In genomic region chr19:16185123-16185924, GRCh38 we compare ENCODE assay signal across 8 cellular contexts. TPM values are rescaled to one million over a fixed set of nuclear protein-coding genes. Genes with fewer than 3 reads are reported as not detected.
A peak's percentile ranks its signal among the peaks of the same experiment; 100 is the strongest.
DNase-seq lines count a peak whose midpoint lies in the region; ATAC-seq, FAIRE-seq and TF ChIP-seq lines count a peak whose summit lies in the region.

Gene FAM32A, plus strand, starts transcription at chr19:16185410. Its CDS starts 33 bp downstream, at chr19:16185443.

- H2AFZ ChIP-seq in H1 (ENCODE audit: low read length) = peak within 1 kb of the TSS; percentile 65; the same call in 1 of the 2 replicates

- no peak within 1 kb of the TSS for H3K23ac ChIP-seq in H1 (ENCODE audit: insufficient read length)

- peaks cover 10% of the 10 kb centered on the region for H3K79me1 ChIP-seq in H1 (ENCODE audit: low read depth, low read length)

- CTCF ChIA-PET in H1 (lab: Charles Lee; ENCODE audit: partially characterized antibody) = interaction anchor here (0.6 to 3.8 kb wide), 28 partner anchors 10 to 176 kb away, joined by 3 to 23 read pairs (median 4); partner anchors contain the start of genes AP1M1 and HSH2D

- H3K9me3 ChIP-seq in H1 (ENCODE audit: insufficient read depth in 2 of 2, low read depth in 1 of 2, low read length in 1 of 2) = no peaks in the 10 kb centered on the region

- no peak within 1 kb of the TSS for H2BK12ac ChIP-seq in H1 (ENCODE audit: low read depth, low read length)

- peaks cover 4 to 9% of the 10 kb centered on the region in 2 experiments for H4K20me1 ChIP-seq in H1 (replicated peaks in 1 of 2; ENCODE audit: control insufficient read depth in 1 of 2, insufficient read depth in 2 of 2, low read length in 2 of 2)

- H3K36me3 Mint-ChIP-seq in memory B cell = peaks cover 18% of the 10 kb centered on the region

- ATAC-seq in GM21367 (IDR thresholded peaks at IDR 0.05; ENCODE audit: unreplicated experiment) = peak; percentile 75
- ATAC-seq in memory B cell (ENCODE audit: low read depth) = peak; percentile 90

- H2BK5ac ChIP-seq in H1 (ENCODE audit: low read depth, low read length) = peak within 1 kb of the TSS; percentile 44; the same call in 1 of the 2 replicates

- H2BK120ac ChIP-seq in H1 (replicated peaks; ENCODE audit: low read depth, low read length) = no peak within 1 kb of the TSS

- peak in 2 of 3 experiments; percentile 30 to 61; a peak in 3 of 4 replicates for TF ChIP-seq CTCF in H1 (IDR thresholded peaks at IDR 0.05; ENCODE audit: control extremely low read depth in 1 of 3, insufficient read depth in 1 of 3, low read depth in 1 of 3, low read length in 3 of 3)

- H2AK5ac ChIP-seq in H1 (ENCODE audit: low read depth, low read length) = no peak within 1 kb of the TSS

- H3K27me3 Mint-ChIP-seq in memory B cell = no peaks in the 10 kb centered on the region

- H3K23me2 ChIP-seq in H1 (ENCODE audit: low read depth, low read length) = peaks cover 3% of the 10 kb centered on the region; the same call in 1 of the 2 replicates

- peak in 1 of 2 experiments; percentile 31; a peak in 1 of 4 replicates for TF ChIP-seq RAD21 in H1 (IDR thresholded peaks at IDR 0.05 in 1 of 2, conservative IDR thresholded peaks at IDR 0.05 in 1 of 2; ENCODE audit: low read depth in 2 of 2, low read length in 2 of 2)

- H3K79me2 ChIP-seq in H1 (ENCODE audit: control insufficient read depth in 1 of 2, insufficient read depth in 2 of 2, low read length in 2 of 2) = peaks cover 0 to 18% of the 10 kb centered on the region in 2 experiments; a peak in 3 of 4 replicates

- WGBS in H1 (ENCODE audit: extremely low coverage in 1 of 2, insufficient coverage in 1 of 2, insufficient read length in 1 of 2, insufficient replicate concordance in 2 of 2, low coverage in 1 of 2, low lambda C conversion rate in 2 of 2, missing lambda C conversion rate in 1 of 2), 2 experiments = 2% methylated on average over 48 of the region's 51 CpGs; no CpG with 5 or more reads in 1 of the 2 experiments

- peak within 1 kb of the TSS; percentile 97 for H3K27ac Mint-ChIP-seq in memory B cell

- DNase-seq in COR-L47 (lab: John Stamatoyannopoulos, UW) = peak; percentile 98
- peak; percentile 100 for DNase-seq in HTR-8/SVneo (ENCODE audit: insufficient read length, low spot score)
- DNase-seq in NOMO-1 treated with dmso at 0.1 percent for 144 hours (lab: John Stamatoyannopoulos, UW; ENCODE audit: unreplicated experiment) = peak; percentile 98
- DNase-seq in activated CD8-positive, alpha-beta memory T cell treated with anti-CD3 and anti-CD28 coated beads for 48 hours (ENCODE audit: low read depth in 2 of 3, low spot score in 2 of 3) = peak; percentile 80 to 97 (median 96)
- peak; percentile 92 to 98 for DNase-seq in H1 (ENCODE audit: low read depth in 1 of 2, low spot score in 2 of 2)
- DNase-seq in memory B cell (ENCODE audit: low spot score in 2 of 2) = peak; percentile 89 to 99
- DNase-seq in stimulated activated CD8-positive, alpha-beta memory T cell treated with anti-CD3 and anti-CD28 coated beads, Interleukin-12 subunit alpha, Interleukin-12 subunit beta, amount 100 ng/mL, for 24 hours (ENCODE audit: extremely low read depth) = peak; percentile 95

- peaks cover 3 to 20% (median 6%) of the 10 kb centered on the region in 4 experiments; a peak in 7 of 8 replicates for H3K36me3 ChIP-seq in H1 (ENCODE audit: control insufficient read depth in 2 of 4, insufficient read depth in 4 of 4, low read length in 3 of 4)

- no peak within 1 kb of the TSS for H3K4ac ChIP-seq in H1 (replicated peaks; ENCODE audit: insufficient read length, low read depth, low read length)

- H2BK20ac ChIP-seq in H1 (ENCODE audit: low read length) = no peak within 1 kb of the TSS

- H4K91ac ChIP-seq in H1 (replicated peaks; ENCODE audit: insufficient read length, low read length) = no peak within 1 kb of the TSS

- H3K4me2 ChIP-seq in H1 (ENCODE audit: insufficient read depth in 1 of 2, low read depth in 2 of 2, low read length in 2 of 2) = peak within 1 kb of the TSS; percentile 69 to 70

- H4K5ac ChIP-seq in H1 (ENCODE audit: insufficient read length, low read depth, low read length) = peak within 1 kb of the TSS; percentile 37

- H3K9me3 Mint-ChIP-seq in memory B cell = no peaks in the 10 kb centered on the region

- H3K4me1 Mint-ChIP-seq in memory B cell = peaks cover 20% of the 10 kb centered on the region

- no peaks in the 10 kb centered on the region for H3K27me3 ChIP-seq in H1 (replicated peaks in 1 of 4; ENCODE audit: control insufficient read depth in 3 of 4, extremely low read depth in 1 of 4, insufficient read depth in 3 of 4, low read length in 3 of 4)

- peak within 1 kb of the TSS; percentile 98 for H3K4me3 Mint-ChIP-seq in memory B cell

- H3K56ac ChIP-seq in H1 (replicated peaks; ENCODE audit: insufficient read length, low read depth, low read length) = peak within 1 kb of the TSS; percentile 71

- FAIRE-seq in HTR-8/SVneo (lab: Jason Lieb, UNC) (peak; percentile 96), H1 (lab: Jason Lieb, UNC) (peak; percentile 88)

- peak; percentile 91 to 95 for TF ChIP-seq POLR2A in H1 (IDR thresholded peaks at IDR 0.05; ENCODE audit: control extremely low read depth in 1 of 2, low read depth in 2 of 2, low read length in 2 of 2)

- no peak within 1 kb of the TSS for H2BK15ac ChIP-seq in H1 (ENCODE audit: low read length)

- H3K4me3 ChIP-seq in H1 (ENCODE audit: extremely low read depth in 1 of 4, insufficient read depth in 2 of 4, low read depth in 3 of 4, low read length in 4 of 4) = peak within 1 kb of the TSS; percentile 71 to 96 (median 92)

- H4K8ac ChIP-seq in H1 (ENCODE audit: extremely low read depth, insufficient read depth, low read length) = peak within 1 kb of the TSS; percentile 97

- H3K27ac ChIP-seq in H1 (ENCODE audit: low read depth, low read length) = peak within 1 kb of the TSS; percentile 80

- H3K9ac ChIP-seq in H1 (replicated peaks in 1 of 4; ENCODE audit: extremely low read depth in 1 of 4, low read depth in 3 of 4, low read length in 3 of 4) = peak within 1 kb of the TSS; percentile 73 to 87 (median 82)

- peak within 1 kb of the TSS; percentile 60; the same call in 1 of the 2 replicates for H3K18ac ChIP-seq in H1 (ENCODE audit: extremely low read depth, low read length)

- POLR2A ChIA-PET in H1 (lab: Charles Lee; ENCODE audit: partially characterized antibody) = interaction anchor here (0.6 to 2.2 kb wide), 19 partner anchors 9 to 144 kb away, joined by 3 to 25 read pairs (median 3); partner anchors contain the start of genes AP1M1, RAB8A and TPM4

- TF ChIP-seq EP300 in H1 (IDR thresholded peaks at IDR 0.05; ENCODE audit: borderline replicate concordance in 1 of 2, low read depth in 2 of 2, low read length in 2 of 2) = no peak

- H3K14ac ChIP-seq in H1 (ENCODE audit: insufficient read length) = no peak within 1 kb of the TSS

- peaks cover 0 to 2% (median 0%) of the 10 kb centered on the region in 4 experiments; a peak in 1 of 7 replicates for H3K4me1 ChIP-seq in H1 (replicated peaks in 1 of 4; ENCODE audit: control insufficient read depth in 3 of 4, insufficient read depth in 4 of 4, low read length in 3 of 4)

TF ChIP-seq in H1, 55 proteins besides CTCF, POLR2A, EP300 and RAD21 (continues in another document):
- no peak for TF ChIP-seq ZNF274 (IDR thresholded peaks at IDR 0.05; ENCODE audit: borderline replicate concordance, extremely low read depth, low read length)
- no peak for TF ChIP-seq JUN (IDR thresholded peaks at IDR 0.05; ENCODE audit: low read depth, low read length)
- TF ChIP-seq, protein P1, sequence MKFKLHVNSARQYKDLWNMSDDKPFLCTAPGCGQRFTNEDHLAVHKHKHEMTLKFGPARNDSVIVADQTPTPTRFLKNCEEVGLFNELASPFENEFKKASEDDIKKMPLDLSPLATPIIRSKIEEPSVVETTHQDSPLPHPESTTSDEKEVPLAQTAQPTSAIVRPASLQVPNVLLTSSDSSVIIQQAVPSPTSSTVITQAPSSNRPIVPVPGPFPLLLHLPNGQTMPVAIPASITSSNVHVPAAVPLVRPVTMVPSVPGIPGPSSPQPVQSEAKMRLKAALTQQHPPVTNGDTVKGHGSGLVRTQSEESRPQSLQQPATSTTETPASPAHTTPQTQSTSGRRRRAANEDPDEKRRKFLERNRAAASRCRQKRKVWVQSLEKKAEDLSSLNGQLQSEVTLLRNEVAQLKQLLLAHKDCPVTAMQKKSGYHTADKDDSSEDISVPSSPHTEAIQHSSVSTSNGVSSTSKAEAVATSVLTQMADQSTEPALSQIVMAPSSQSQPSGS (IDR thresholded peaks at IDR 0.05; ENCODE audit: low read length) = no peak
- TF ChIP-seq KDM4A (IDR thresholded peaks at IDR 0.05; ENCODE audit: low read depth, low read length, severe bottlenecking) = peak; percentile 24
- TF ChIP-seq FOSL1 (IDR thresholded peaks at IDR 0.05; ENCODE audit: insufficient read depth, low read depth, low read length) = no peak
- TF ChIP-seq EZH2 (IDR thresholded peaks at IDR 0.05; ENCODE audit: low read depth, low read length, severe bottlenecking) = no peak
- TF ChIP-seq JUND (IDR thresholded peaks at IDR 0.05; ENCODE audit: low read length) = no peak
- TF ChIP-seq GTF2F1 (IDR thresholded peaks at IDR 0.05; ENCODE audit: borderline replicate concordance, low read depth, low read length) = no peak
- TF ChIP-seq SIRT6 (IDR thresholded peaks at IDR 0.05; ENCODE audit: low read length) = no peak
- TF ChIP-seq SP2 (IDR thresholded peaks at IDR 0.05; ENCODE audit: low read length) = no peak
- peak; percentile 74 for TF ChIP-seq NRF1 (IDR thresholded peaks at IDR 0.05; ENCODE audit: low read depth, low read length)
- peak; percentile 81 for TF ChIP-seq TAF7 (optimal IDR thresholded peaks at IDR 0.05; ENCODE audit: borderline replicate concordance, low read depth, low read length)
- TF ChIP-seq, protein P2, sequence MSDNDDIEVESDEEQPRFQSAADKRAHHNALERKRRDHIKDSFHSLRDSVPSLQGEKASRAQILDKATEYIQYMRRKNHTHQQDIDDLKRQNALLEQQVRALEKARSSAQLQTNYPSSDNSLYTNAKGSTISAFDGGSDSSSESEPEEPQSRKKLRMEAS (IDR thresholded peaks at IDR 0.05) = no peak
- TF ChIP-seq TBP (IDR thresholded peaks at IDR 0.05; ENCODE audit: low read depth, low read length) = peak; percentile 93
- TF ChIP-seq BCL11A (IDR thresholded peaks at IDR 0.05; ENCODE audit: low read depth in 2 of 2, low read length in 2 of 2) = no peak
- TF ChIP-seq PHF8 (conservative IDR thresholded peaks at IDR 0.05; ENCODE audit: low read depth, low read length) = peak; percentile 91
- peak; percentile 23; the same call in 1 of the 2 replicates for TF ChIP-seq CHD2 (IDR thresholded peaks at IDR 0.05; ENCODE audit: low read length)

RNA-seq across cellular contexts. Expression of gene FAM32A, which starts in this region (rescaled TPM):
- total RNA-seq in H1 (2021; fragmentation: NEBNext Ultra II Directional; extraction: Animal tissue kit (Norgen Biotek cat#: 25700)) = 75.6 and 78.9 TPM in 2 replicates
- polyA plus RNA-seq in H1 (2011; rRNA removed) = 99.0 and 105 TPM in 2 replicates
- 132 TPM for polyA plus RNA-seq in H1 (2011; cell fraction: cytosol; rRNA removed)
- 72.9 TPM for polyA plus RNA-seq in H1 (2011; cell fraction: nucleus; rRNA removed)
- polyA plus RNA-seq in H1 (2012, experiment 1 of 2) = 82.7 to 92.5 TPM (median 90.1 TPM) in 4 replicates
- 52.5 TPM for polyA plus RNA-seq in H1 (2012, experiment 2 of 2)
- polyA plus RNA-seq in H1 (2013, experiment 1 of 2) = 61.3 TPM
- 63.7 TPM for polyA plus RNA-seq in H1 (2013, experiment 2 of 2)
- polyA minus RNA-seq in H1 (2011; rRNA and poly(A)+ RNA removed) = 45.7 and 50.9 TPM in 2 replicates
- polyA minus RNA-seq in H1 (2011; cell fraction: cytosol; rRNA and poly(A)+ RNA removed) = 26.8 TPM
- polyA minus RNA-seq in H1 (2011; cell fraction: nucleus; rRNA and poly(A)+ RNA removed) = 24.7 TPM

Comparison
In these comparisons a context has a peak if more than half of its experiments do, and no peak if none do; other contexts are left out.
1. Peak in every context shown above with its lines: DNase-seq, ATAC-seq, H3K4me3 ChIP-seq and H3K27ac ChIP-seq.